Comparison of ENCODE assay signal across 9 cellular contexts in the genomic region with DNA sequence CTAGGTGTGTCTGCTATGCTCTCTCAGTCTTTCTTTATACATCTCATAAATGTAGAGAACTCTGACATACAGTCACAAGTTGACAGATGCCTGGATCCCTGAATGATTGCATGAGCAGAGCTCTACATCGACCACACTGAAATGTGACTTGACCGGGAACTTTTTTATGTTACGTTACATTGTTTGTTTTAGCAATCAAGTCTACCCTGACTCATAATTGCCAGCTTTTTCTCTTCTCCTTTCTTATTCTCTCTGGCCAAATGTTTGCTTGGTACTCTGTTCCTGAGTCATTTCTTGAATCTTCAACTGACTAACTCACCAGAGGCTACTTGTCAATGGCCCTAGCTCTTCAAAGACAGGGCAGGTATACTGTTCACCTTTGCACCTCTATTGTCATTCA.
DNase-seq lines count a peak whose midpoint lies in the region; ATAC-seq and TF ChIP-seq lines count a peak whose summit lies in the region.
"Had no signal": no experiment of that assay in that cellular context is flagged by ENCODE, and none has a peak within 500 bp of the region (broad histone marks: within the 10 kb centered on the region; RNA-seq: fewer than 3 reads in every experiment).

No MANE protein-coding gene starts in this region.

- H3K9me3 Mint-ChIP-seq in activated CD4-positive, alpha-beta T cell treated with anti-CD3 and anti-CD28 coated beads for 36 hours (ENCODE audit: low read depth), result no peaks in the 10 kb centered on the region
- peaks cover 2% of the 10 kb centered on the region for H3K9me3 Mint-ChIP-seq in activated CD4-positive, alpha-beta T cell treated with anti-CD3 and anti-CD28 coated beads, Interleukin-2, amount 10 ng/mL, durations not matched to agents 7 days and 5 days

- no peak overlapping the region for H3K27ac Mint-ChIP-seq in activated CD4-positive, alpha-beta T cell treated with anti-CD3 and anti-CD28 coated beads for 36 hours
- H3K27ac Mint-ChIP-seq in activated CD4-positive, alpha-beta T cell treated with anti-CD3 and anti-CD28 coated beads, Interleukin-2, amount 10 ng/mL, durations not matched to agents 7 days and 5 days, result no peak overlapping the region

- H3K4me3 Mint-ChIP-seq in activated CD4-positive, alpha-beta T cell treated with anti-CD3 and anti-CD28 coated beads for 36 hours, result no peak overlapping the region
- H3K4me3 Mint-ChIP-seq in activated CD4-positive, alpha-beta T cell treated with anti-CD3 and anti-CD28 coated beads, Interleukin-2, amount 10 ng/mL, durations not matched to agents 7 days and 5 days, result no peak overlapping the region

- no peaks in the 10 kb centered on the region for H3K36me3 Mint-ChIP-seq in activated CD4-positive, alpha-beta T cell treated with anti-CD3 and anti-CD28 coated beads for 36 hours (ENCODE audit: low read depth)
- no peaks in the 10 kb centered on the region for H3K36me3 Mint-ChIP-seq in activated CD4-positive, alpha-beta T cell treated with anti-CD3 and anti-CD28 coated beads, Interleukin-2, amount 10 ng/mL, durations not matched to agents 7 days and 5 days (ENCODE audit: low read depth)

- peak; percentile 67 for ATAC-seq in activated CD4-positive, alpha-beta T cell treated with anti-CD3 and anti-CD28 coated beads for 36 hours
- ATAC-seq in HG02763 (IDR thresholded peaks at IDR 0.05; ENCODE audit: unreplicated experiment) (peak; percentile 55), mucosa of descending colon (peak; percentile 18), GM21526 (IDR thresholded peaks at IDR 0.05; ENCODE audit: low FRiP score, unreplicated experiment) (no peak)

- CTCF ChIA-PET in activated CD4-positive, alpha-beta T cell treated with anti-CD3 and anti-CD28 coated beads for 36 hours (lab: Charles Lee), result interaction anchor here (0.6 to 1.3 kb wide), 5 partner anchors 17 to 185 kb away, joined by 3 to 4 read pairs (median 3); no protein-coding TSS in a partner anchor
- CTCF ChIA-PET in activated CD4-positive, alpha-beta T cell treated with anti-CD3 and anti-CD28 coated beads, Interleukin-2, amount 10 ng/mL, durations not matched to agents 7 days and 5 days (lab: Charles Lee), result no interaction called here

- no peak overlapping the region for H3K4me3 ChIP-seq in mucosa of descending colon
- H3K4me3 ChIP-seq in osteoblast (ENCODE audit: insufficient read depth, low read length), result no peak overlapping the region
- H3K4me3 ChIP-seq: Peyer's patch had no signal

- DNase-seq in activated CD4-positive, alpha-beta T cell treated with anti-CD3 and anti-CD28 coated beads for 36 hours, result peak; percentile 18
- DNase-seq in activated CD4-positive, alpha-beta T cell treated with anti-CD3 and anti-CD28 coated beads, Interleukin-2, amount 10 ng/mL, durations not matched to agents 7 days and 5 days, result no peak
- DNase-seq in NOMO-1 treated with DMSO at 0.1 percent for 48 hours (lab: John Stamatoyannopoulos, UW; ENCODE audit: unreplicated experiment) (peak; percentile 92), mucosa of descending colon (no peak), osteoblast (ENCODE audit: insufficient read length, low spot score, missing footprints) (no peak)
- DNase-seq in stimulated activated naive CD4-positive, alpha-beta T cell treated with Interleukin-2 at 50 U/mL for 16 hours (lab: John Stamatoyannopoulos, UW), result no peak
- DNase-seq: Peyer's patch had no signal

- H4K20me1 ChIP-seq in osteoblast (ENCODE audit: insufficient read depth, low read length), result no peaks in the 10 kb centered on the region

- H3K4me1 ChIP-seq in mucosa of descending colon (ENCODE audit: low read depth) (no peaks in the 10 kb centered on the region), osteoblast (ENCODE audit: insufficient read depth, low read length) (no peaks in the 10 kb centered on the region)

- H3K9me3 ChIP-seq in mucosa of descending colon, result no peaks in the 10 kb centered on the region
- H3K9me3 ChIP-seq in osteoblast (ENCODE audit: low read depth, low read length), result no peaks in the 10 kb centered on the region
- H3K9me3 ChIP-seq: Peyer's patch had no signal

- intact Hi-C loops in activated CD4-positive, alpha-beta T cell treated with anti-CD3 and anti-CD28 coated beads for 36 hours (cut with DNase I, micrococcal nuclease), result loop anchor here (1.0 to 5.0 kb wide), 3 partner anchors 38 to 256 kb away; no protein-coding TSS in a partner anchor
- intact Hi-C loops in mucosa of descending colon (cut with DNase I, micrococcal nuclease), result no loop called here

- TF ChIP-seq CTCF in mucosa of descending colon (IDR thresholded peaks at IDR 0.05) (no peak), osteoblast (IDR thresholded peaks at IDR 0.05; ENCODE audit: extremely low read depth, low read depth, low read length) (no peak)

- POLR2A ChIA-PET in activated CD4-positive, alpha-beta T cell treated with anti-CD3 and anti-CD28 coated beads for 36 hours (lab: Charles Lee), result interaction anchor here (0.9 kb wide), 1 partner anchor 25 kb away, joined by 3 read pairs; no protein-coding TSS in a partner anchor
- POLR2A ChIA-PET in activated CD4-positive, alpha-beta T cell treated with anti-CD3 and anti-CD28 coated beads, Interleukin-2, amount 10 ng/mL, durations not matched to agents 7 days and 5 days (lab: Charles Lee), result no interaction called here

- H2AFZ ChIP-seq in osteoblast (ENCODE audit: low read length), result no peak overlapping the region

- no peaks in the 10 kb centered on the region for H3K36me3 ChIP-seq in mucosa of descending colon (ENCODE audit: low read depth)
- no peaks in the 10 kb centered on the region for H3K36me3 ChIP-seq in osteoblast (ENCODE audit: insufficient read depth, low read length)
- H3K36me3 ChIP-seq: Peyer's patch had no signal

- H3K27me3 Mint-ChIP-seq in activated CD4-positive, alpha-beta T cell treated with anti-CD3 and anti-CD28 coated beads for 36 hours, result peaks cover under 1% of the 10 kb centered on the region
- no peaks in the 10 kb centered on the region for H3K27me3 Mint-ChIP-seq in activated CD4-positive, alpha-beta T cell treated with anti-CD3 and anti-CD28 coated beads, Interleukin-2, amount 10 ng/mL, durations not matched to agents 7 days and 5 days

- H3K4me1 Mint-ChIP-seq in activated CD4-positive, alpha-beta T cell treated with anti-CD3 and anti-CD28 coated beads for 36 hours, result peaks cover 42% of the 10 kb centered on the region
- peaks cover 21% of the 10 kb centered on the region for H3K4me1 Mint-ChIP-seq in activated CD4-positive, alpha-beta T cell treated with anti-CD3 and anti-CD28 coated beads, Interleukin-2, amount 10 ng/mL, durations not matched to agents 7 days and 5 days

- H3K27ac ChIP-seq in osteoblast (ENCODE audit: low read depth, low read length), result no peak overlapping the region
- H3K27ac ChIP-seq: Peyer's patch had no signal

- no peaks in the 10 kb centered on the region for H3K79me2 ChIP-seq in osteoblast (ENCODE audit: insufficient read depth, low read length)

- no peak overlapping the region for H3K4me2 ChIP-seq in osteoblast (ENCODE audit: insufficient read depth, low read length)

- H3K27me3 ChIP-seq in osteoblast (ENCODE audit: insufficient read depth, low read length), result peaks cover 2% of the 10 kb centered on the region
- H3K27me3 ChIP-seq: Peyer's patch had no signal

Comparison
In these comparisons a context has a peak if more than half of its experiments do, and no peak if none do; other contexts are left out.
1. DNase-seq: peak in activated CD4-positive, alpha-beta T cell treated with anti-CD3 and anti-CD28 coated beads for 36 hours (single experiment) and NOMO-1 treated with DMSO at 0.1 percent for 48 hours (single experiment); none in activated CD4-positive, alpha-beta T cell treated with anti-CD3 and anti-CD28 coated beads, Interleukin-2, amount 10 ng/mL, durations not matched to agents 7 days and 5 days (single experiment), mucosa of descending colon (0 of 3), osteoblast (single experiment) and stimulated activated naive CD4-positive, alpha-beta T cell treated with Interleukin-2 at 50 U/mL for 16 hours (single experiment).
2. intact Hi-C loops: an anchor here in activated CD4-positive, alpha-beta T cell treated with anti-CD3 and anti-CD28 coated beads for 36 hours (1.0 to 5.0 kb wide); none called in mucosa of descending colon.